In genomic region chr9:35054871-35055644, GRCh38 we compare ENCODE assay signal across 16 cellular contexts. TPM values are rescaled to one million over a fixed set of nuclear protein-coding genes. Genes with fewer than 3 reads are reported as not detected.
A peak's percentile ranks its signal among the peaks of the same experiment; 100 is the strongest.
DNase-seq lines count a peak whose midpoint lies in the region; ATAC-seq, FAIRE-seq and TF ChIP-seq lines count a peak whose summit lies in the region.
"Had no signal": no experiment of that assay in that cellular context is flagged by ENCODE, and none has a peak within 500 bp of the region (broad histone marks: within the 10 kb centered on the region; RNA-seq: fewer than 3 reads in every experiment).

No MANE protein-coding gene starts in this region.

- no peaks in the 10 kb centered on the region for H3K9me3 Mint-ChIP-seq in HFFc6

- no peak overlapping the region for H3K4me3 ChIP-seq in HepG2 (replicated peaks in 1 of 3; ENCODE audit: insufficient read depth in 1 of 3, low read depth in 2 of 3, low read length in 3 of 3)
- H3K4me3 ChIP-seq in right lobe of liver: no peak overlapping the region
- H3K4me3 ChIP-seq in H1 (ENCODE audit: extremely low read depth in 1 of 4, insufficient read depth in 2 of 4, low read depth in 3 of 4, low read length in 4 of 4): no peak overlapping the region
- H3K4me3 ChIP-seq: SJCRH30 had no signal

- no peaks in the 10 kb centered on the region for H3K79me1 ChIP-seq in H1 (ENCODE audit: low read depth, low read length)

- H3K27me3 Mint-ChIP-seq in HFFc6 (ENCODE audit: insufficient read depth): peaks cover 8% of the 10 kb centered on the region

- H3K27me3 ChIP-seq in HepG2 (ENCODE audit: control insufficient read depth in 1 of 2, insufficient read depth in 2 of 2, low read length in 2 of 2) (no peaks in the 10 kb centered on the region), right lobe of liver (no peaks in the 10 kb centered on the region), H1 (replicated peaks in 1 of 4; ENCODE audit: control insufficient read depth in 3 of 4, extremely low read depth in 1 of 4, insufficient read depth in 3 of 4, low read length in 3 of 4) (no peaks in the 10 kb centered on the region)
- H3K27me3 ChIP-seq: SJCRH30 had no signal

- TF ChIP-seq RAD21 in HepG2 (CRISPR knock-in tag; IDR thresholded peaks at IDR 0.05): no peak
- no peak for TF ChIP-seq RAD21 in H1 (IDR thresholded peaks at IDR 0.05 in 1 of 2, conservative IDR thresholded peaks at IDR 0.05 in 1 of 2; ENCODE audit: low read depth in 2 of 2, low read length in 2 of 2)

- H4K8ac ChIP-seq in H1 (ENCODE audit: extremely low read depth, insufficient read depth, low read length): no peak overlapping the region

- no peaks in the 10 kb centered on the region for H3K79me2 ChIP-seq in HepG2 (ENCODE audit: insufficient read depth, low read length)
- H3K79me2 ChIP-seq in H1 (ENCODE audit: control insufficient read depth in 1 of 2, insufficient read depth in 2 of 2, low read length in 2 of 2): no peaks in the 10 kb centered on the region

- H4K91ac ChIP-seq in H1 (replicated peaks; ENCODE audit: insufficient read length, low read length): no peak overlapping the region

- TF ChIP-seq POLR2A in HepG2 (IDR thresholded peaks at IDR 0.05; ENCODE audit: insufficient read depth in 1 of 2, low read depth in 2 of 2, low read length in 2 of 2) (peak in 1 of 2 experiments; percentile 28; a peak in 1 of 4 replicates), right lobe of liver (IDR thresholded peaks at IDR 0.05) (no peak), H1 (IDR thresholded peaks at IDR 0.05; ENCODE audit: control extremely low read depth in 1 of 2, low read depth in 2 of 2, low read length in 2 of 2) (peak; percentile 37 to 42; a peak in 2 of 3 replicates)

- POLR2A ChIA-PET in HepG2 (lab: Yijun Ruan, JAX) (no interaction called here), H1 (lab: Charles Lee; ENCODE audit: partially characterized antibody) (interaction anchor here (0.7 to 5.2 kb wide), 7 partner anchors 12 to 231 kb away, joined by 3 to 43 read pairs (median 4); partner anchors contain the start of genes FANCG and VCP)

- H3K14ac ChIP-seq in H1 (ENCODE audit: insufficient read length): no peak overlapping the region

- no peak overlapping the region for H3K4ac ChIP-seq in H1 (replicated peaks; ENCODE audit: insufficient read length, low read depth, low read length)

- H3K4me1 ChIP-seq in HepG2 (ENCODE audit: insufficient read depth, low read length): no peaks in the 10 kb centered on the region
- no peaks in the 10 kb centered on the region for H3K4me1 ChIP-seq in right lobe of liver
- H3K4me1 ChIP-seq in H1 (replicated peaks in 1 of 4; ENCODE audit: control insufficient read depth in 3 of 4, insufficient read depth in 4 of 4, low read length in 3 of 4): no peaks in the 10 kb centered on the region
- H3K4me1 ChIP-seq: SJCRH30 had no signal

- in situ Hi-C loops in HepG2 (cut with HindIII; ENCODE audit: extremely low pct_ligation_motif_present, low pct_unique_long_range_greater_than_20kb): no loop called here

- FAIRE-seq in HepG2 (lab: Jason Lieb, UNC) (no peak), H1 (lab: Jason Lieb, UNC) (no peak)

- DNase-seq in HepG2 (ENCODE audit: low spot score): no peak
- DNase-seq in right lobe of liver: no peak
- no peak for DNase-seq in HFFc6
- no peak for DNase-seq in H1 (ENCODE audit: low read depth in 1 of 2, low spot score in 2 of 2)
- no peak for DNase-seq in NCI-H2081 treated with DMSO at 0.1 percent for 48 hours (lab: John Stamatoyannopoulos, UW)
- DNase-seq in HUDEP-2 (lab: John Stamatoyannopoulos, UW; ENCODE audit: unreplicated experiment in 76 of 76): no peak
- DNase-seq in anterior cingulate cortex (lab: John Stamatoyannopoulos, UW): no peak
- DNase-seq: AML-193, DMS79 treated with DMSO at 0.1 percent for 48 hours, NCI-H1417 treated with DMSO at 0.1 percent for 48 hours, NCI-H187 treated with DMSO at 0.1 percent for 48 hours, NCI-H226, NCI-H526, PC-3, SJCRH30 had no signal

- H3K9ac ChIP-seq in HepG2 (ENCODE audit: insufficient read depth, low read depth, low read length) (no peak overlapping the region), H1 (replicated peaks in 1 of 4; ENCODE audit: extremely low read depth in 1 of 4, low read depth in 3 of 4, low read length in 3 of 4) (no peak overlapping the region)

- H3K4me3 Mint-ChIP-seq in HFFc6: no peak overlapping the region

- no TSS peak for BruUV-seq in HepG2 (replicated peaks; lab: Mats Ljungman, UMichigan)

- no peak overlapping the region for H2BK15ac ChIP-seq in H1 (ENCODE audit: low read length)

- H3K27ac ChIP-seq in HepG2 (ENCODE audit: extremely low read length, insufficient read depth, low read length) (no peak overlapping the region), right lobe of liver (no peak overlapping the region), H1 (ENCODE audit: low read depth, low read length) (no peak overlapping the region)
- H3K27ac ChIP-seq: C4-2B, SJCRH30 had no signal

- no peak overlapping the region for H3K18ac ChIP-seq in H1 (ENCODE audit: extremely low read depth, low read length)

- H2BK20ac ChIP-seq in H1 (ENCODE audit: low read length): no peak overlapping the region

- 98% methylated on average over 13 of the region's 14 CpGs for WGBS in HepG2 (ENCODE audit: low lambda C conversion rate)
- WGBS in right lobe of liver (ENCODE audit: insufficient coverage, low coverage, low lambda C conversion rate, missing lambda C conversion rate): 96% methylated on average over 7 of the region's 14 CpGs
- 91% methylated on average over 14 of the region's 14 CpGs; no CpG with 5 or more reads in 1 of the 2 experiments for WGBS in H1 (ENCODE audit: extremely low coverage in 1 of 2, insufficient coverage in 1 of 2, insufficient read length in 1 of 2, insufficient replicate concordance in 2 of 2, low coverage in 1 of 2, low lambda C conversion rate in 2 of 2, missing lambda C conversion rate in 1 of 2), 2 experiments

- H3K36me3 Mint-ChIP-seq in HFFc6 (ENCODE audit: low read depth): peaks cover 56% of the 10 kb centered on the region

- H3K4me1 Mint-ChIP-seq in HFFc6 (ENCODE audit: low read depth): peaks cover 7% of the 10 kb centered on the region

- ATAC-seq in HepG2: no peak
- ATAC-seq in right lobe of liver: no peak
- ATAC-seq: PC-3 had no signal

- no peak overlapping the region for H2BK5ac ChIP-seq in H1 (ENCODE audit: low read depth, low read length)

- peaks cover 4% of the 10 kb centered on the region for H4K20me1 ChIP-seq in HepG2 (ENCODE audit: insufficient read depth, low read length)
- peaks cover 5 to 13% of the 10 kb centered on the region in 2 experiments for H4K20me1 ChIP-seq in H1 (replicated peaks in 1 of 2; ENCODE audit: control insufficient read depth in 1 of 2, insufficient read depth in 2 of 2, low read length in 2 of 2)

- H2AFZ ChIP-seq in HepG2 (ENCODE audit: low read length): no peak overlapping the region
- H2AFZ ChIP-seq in H1 (ENCODE audit: low read length): no peak overlapping the region

- H2AK5ac ChIP-seq in H1 (ENCODE audit: low read depth, low read length): no peak overlapping the region

- TF ChIP-seq CTCF in HepG2 (CRISPR knock-in tag; IDR thresholded peaks at IDR 0.05) (no peak), right lobe of liver (IDR thresholded peaks at IDR 0.05) (no peak), HFFc6 (IDR thresholded peaks at IDR 0.05) (no peak), H1 (IDR thresholded peaks at IDR 0.05; ENCODE audit: control extremely low read depth in 1 of 3, insufficient read depth in 1 of 3, low read depth in 1 of 3, low read length in 3 of 3) (no peak)

- intact Hi-C loops in HepG2 (cut with micrococcal nuclease; ENCODE audit: unreplicated experiment): no loop called here
- intact Hi-C loops in right lobe of liver (cut with DNase I): no loop called here

- H3K4me2 ChIP-seq in HepG2 (ENCODE audit: low read depth, low read length) (no peak overlapping the region), H1 (ENCODE audit: insufficient read depth in 1 of 2, low read depth in 2 of 2, low read length in 2 of 2) (no peak overlapping the region)

- H3K27ac Mint-ChIP-seq in HFFc6: peak overlapping the region; percentile 20; the same call in 1 of the 2 replicates

- no peak overlapping the region for H3K23ac ChIP-seq in H1 (ENCODE audit: insufficient read length)

- H2BK12ac ChIP-seq in H1 (ENCODE audit: low read depth, low read length): no peak overlapping the region

- no peaks in the 10 kb centered on the region for H3K9me3 ChIP-seq in HepG2 (ENCODE audit: low read length)
- no peaks in the 10 kb centered on the region for H3K9me3 ChIP-seq in right lobe of liver
- no peaks in the 10 kb centered on the region for H3K9me3 ChIP-seq in H1 (ENCODE audit: insufficient read depth in 2 of 2, low read depth in 1 of 2, low read length in 1 of 2)
- H3K9me3 ChIP-seq: SJCRH30 had no signal

- H3K36me3 ChIP-seq in HepG2 (replicated peaks in 1 of 2; ENCODE audit: control insufficient read depth in 1 of 2, insufficient read depth in 2 of 2, low read length in 2 of 2): peaks cover 11 to 41% of the 10 kb centered on the region in 2 experiments
- peaks cover 8 to 84% (median 46%) of the 10 kb centered on the region in 4 donors for H3K36me3 ChIP-seq in right lobe of liver
- H3K36me3 ChIP-seq in H1 (ENCODE audit: control insufficient read depth in 2 of 4, insufficient read depth in 4 of 4, low read length in 3 of 4): peaks cover 36 to 54% (median 47%) of the 10 kb centered on the region in 4 experiments

- no peaks in the 10 kb centered on the region for H3K23me2 ChIP-seq in H1 (ENCODE audit: low read depth, low read length)

- no peak for TF ChIP-seq EP300 in HepG2 (IDR thresholded peaks at IDR 0.05; ENCODE audit: low read depth in 2 of 2, low read length in 2 of 2)
- no peak for TF ChIP-seq EP300 in HepG2 (CRISPR knock-in tag; IDR thresholded peaks at IDR 0.05; ENCODE audit: borderline replicate concordance)
- TF ChIP-seq EP300 in H1 (IDR thresholded peaks at IDR 0.05; ENCODE audit: borderline replicate concordance in 1 of 2, low read depth in 2 of 2, low read length in 2 of 2): no peak

- CTCF ChIA-PET in HepG2 (lab: Yijun Ruan, JAX; ENCODE audit: low intra/inter-chr PET ratio, low total read pairs): no interaction called here
- CTCF ChIA-PET in H1 (lab: Charles Lee; ENCODE audit: partially characterized antibody): interaction anchor here (1.1 to 2.1 kb wide), 5 partner anchors 11 to 295 kb away, joined by 3 to 6 read pairs (median 4); no protein-coding TSS in a partner anchor

- H2BK120ac ChIP-seq in H1 (replicated peaks; ENCODE audit: low read depth, low read length): no peak overlapping the region

- no peak overlapping the region for H4K5ac ChIP-seq in H1 (ENCODE audit: insufficient read length, low read depth, low read length)

- H3K56ac ChIP-seq in H1 (replicated peaks; ENCODE audit: insufficient read length, low read depth, low read length): no peak overlapping the region

RNA-seq across cellular contexts. Expression of gene VCP, which starts 17.4 kb away (rescaled TPM):
- 391 and 406 TPM in 2 replicates for total RNA-seq in HepG2 (2016; rRNA removed; fragmentation: Illumina TruSeq; extraction: Trizol)
- total RNA-seq in HepG2 (2016; cell fraction: cytosol; rRNA removed; fragmentation: Illumina TruSeq; extraction: Trizol; ENCODE audit: low read depth): 18.6 and 21.7 TPM in 2 replicates
- total RNA-seq in HepG2 (2016; cell fraction: insoluble cytoplasmic fraction; rRNA removed; fragmentation: Illumina TruSeq; extraction: Trizol): 376 and 380 TPM in 2 replicates
- total RNA-seq in HepG2 (2016; cell fraction: membrane; rRNA removed; fragmentation: Illumina TruSeq; extraction: Trizol): 43.0 and 49.6 TPM in 2 replicates
- total RNA-seq in HepG2 (2016; cell fraction: nucleus; rRNA removed; fragmentation: Illumina TruSeq; extraction: Trizol): 244 and 245 TPM in 2 replicates
- 143 and 166 TPM in 2 replicates for polyA plus RNA-seq in HepG2 (2011; rRNA removed)
- polyA plus RNA-seq in HepG2 (2011; cell fraction: cytosol; rRNA removed): 151 and 155 TPM in 2 replicates
- 129 and 137 TPM in 2 replicates for polyA plus RNA-seq in HepG2 (2011; cell fraction: nucleus; rRNA removed)
- polyA plus RNA-seq in HepG2 (2012): 146 and 152 TPM in 2 replicates
- polyA plus RNA-seq in HepG2 (2016; cell fraction: cytosol; fragmentation: Illumina TruSeq; extraction: Trizol; ENCODE audit: low read depth): 10.7 and 12.6 TPM in 2 replicates
- polyA plus RNA-seq in HepG2 (2016; cell fraction: insoluble cytoplasmic fraction; fragmentation: Illumina TruSeq; extraction: Trizol; ENCODE audit: low read depth): 291 and 344 TPM in 2 replicates
- polyA plus RNA-seq in HepG2 (2016; cell fraction: membrane; fragmentation: Illumina TruSeq; extraction: Trizol; ENCODE audit: low read depth): 15.8 and 22.5 TPM in 2 replicates
- 266 and 278 TPM in 2 replicates for polyA plus RNA-seq in HepG2 (2016; cell fraction: nucleus; fragmentation: Illumina TruSeq; extraction: Trizol; ENCODE audit: insufficient read depth, low read depth)
- 446 and 616 TPM in 2 replicates for polyA minus RNA-seq in HepG2 (2011; rRNA and poly(A)+ RNA removed; ENCODE audit: low replicate concordance)
- polyA minus RNA-seq in HepG2 (2011; cell fraction: cytosol; rRNA and poly(A)+ RNA removed): 189 and 210 TPM in 2 replicates
- polyA minus RNA-seq in HepG2 (2011; cell fraction: nucleus; rRNA and poly(A)+ RNA removed): 248 and 250 TPM in 2 replicates
- 100 to 1,000 TPM; 108 to 159 (median 138) TPM for total RNA-seq in right lobe of liver
- 100 to 1,000 TPM; 324 to 457 (median 374) TPM for total RNA-seq in HFFc6 (2021; fragmentation: NEBNext Ultra II Directional; extraction: Animal tissue kit (Norgen Biotek cat#: 25700))
- 375 and 379 TPM in 2 replicates for total RNA-seq in H1 (2021; fragmentation: NEBNext Ultra II Directional; extraction: Animal tissue kit (Norgen Biotek cat#: 25700))
- polyA plus RNA-seq in H1 (2011; rRNA removed): 159 and 173 TPM in 2 replicates
- 261 TPM for polyA plus RNA-seq in H1 (2011; cell fraction: cytosol; rRNA removed)
- 391 TPM for polyA plus RNA-seq in H1 (2011; cell fraction: nucleus; rRNA removed)
- polyA plus RNA-seq in H1 (2012, experiment 1 of 2): 349 to 413 TPM (median 400 TPM) in 4 replicates
- polyA plus RNA-seq in H1 (2012, experiment 2 of 2): 128 TPM
- polyA plus RNA-seq in H1 (2013, experiment 1 of 2): 137 TPM
- 123 TPM for polyA plus RNA-seq in H1 (2013, experiment 2 of 2)
- polyA minus RNA-seq in H1 (2011; rRNA and poly(A)+ RNA removed): 646 and 651 TPM in 2 replicates
- 279 TPM for polyA minus RNA-seq in H1 (2011; cell fraction: cytosol; rRNA and poly(A)+ RNA removed)
- polyA minus RNA-seq in H1 (2011; cell fraction: nucleus; rRNA and poly(A)+ RNA removed): 263 TPM

RNA-seq across cellular contexts. Expression of gene FANCG, which starts 24.7 kb away (rescaled TPM):
- total RNA-seq in HepG2 (2016; rRNA removed; fragmentation: Illumina TruSeq; extraction: Trizol): 43.3 and 45.1 TPM in 2 replicates
- 22.3 and 24.9 TPM in 2 replicates for total RNA-seq in HepG2 (2016; cell fraction: cytosol; rRNA removed; fragmentation: Illumina TruSeq; extraction: Trizol; ENCODE audit: low read depth)
- total RNA-seq in HepG2 (2016; cell fraction: insoluble cytoplasmic fraction; rRNA removed; fragmentation: Illumina TruSeq; extraction: Trizol): 38.9 and 46.7 TPM in 2 replicates
- 30.7 and 36.4 TPM in 2 replicates for total RNA-seq in HepG2 (2016; cell fraction: membrane; rRNA removed; fragmentation: Illumina TruSeq; extraction: Trizol)
- total RNA-seq in HepG2 (2016; cell fraction: nucleus; rRNA removed; fragmentation: Illumina TruSeq; extraction: Trizol): 49.6 and 53.6 TPM in 2 replicates
- polyA plus RNA-seq in HepG2 (2011; rRNA removed): 10.8 and 14.4 TPM in 2 replicates
- 4.4 and 6.9 TPM in 2 replicates for polyA plus RNA-seq in HepG2 (2011; cell fraction: cytosol; rRNA removed)
- polyA plus RNA-seq in HepG2 (2011; cell fraction: nucleus; rRNA removed): 51.4 and 75.5 TPM in 2 replicates
- polyA plus RNA-seq in HepG2 (2012): 7.3 and 17.1 TPM in 2 replicates
- polyA plus RNA-seq in HepG2 (2016; cell fraction: cytosol; fragmentation: Illumina TruSeq; extraction: Trizol; ENCODE audit: low read depth): 11.9 and 12.4 TPM in 2 replicates
- polyA plus RNA-seq in HepG2 (2016; cell fraction: insoluble cytoplasmic fraction; fragmentation: Illumina TruSeq; extraction: Trizol; ENCODE audit: low read depth): 28.3 and 28.9 TPM in 2 replicates
- polyA plus RNA-seq in HepG2 (2016; cell fraction: membrane; fragmentation: Illumina TruSeq; extraction: Trizol; ENCODE audit: low read depth): 21.2 and 24.3 TPM in 2 replicates
- 96.3 and 105 TPM in 2 replicates for polyA plus RNA-seq in HepG2 (2016; cell fraction: nucleus; fragmentation: Illumina TruSeq; extraction: Trizol; ENCODE audit: insufficient read depth, low read depth)
- polyA minus RNA-seq in HepG2 (2011; rRNA and poly(A)+ RNA removed; ENCODE audit: low replicate concordance): 22.2 and 87.0 TPM in 2 replicates
- 4.6 and 5.9 TPM in 2 replicates for polyA minus RNA-seq in HepG2 (2011; cell fraction: cytosol; rRNA and poly(A)+ RNA removed)
- 32.1 and 37.9 TPM in 2 replicates for polyA minus RNA-seq in HepG2 (2011; cell fraction: nucleus; rRNA and poly(A)+ RNA removed)
- total RNA-seq in right lobe of liver: 1 to 10 TPM; 2.9 to 7.1 (median 4.2) TPM
- total RNA-seq in HFFc6 (2021; fragmentation: NEBNext Ultra II Directional; extraction: Animal tissue kit (Norgen Biotek cat#: 25700)): 10 to 100 TPM; 17.8 to 30.0 (median 28.3) TPM
- 86.7 and 87.1 TPM in 2 replicates for total RNA-seq in H1 (2021; fragmentation: NEBNext Ultra II Directional; extraction: Animal tissue kit (Norgen Biotek cat#: 25700))
- 66.6 and 75.2 TPM in 2 replicates for polyA plus RNA-seq in H1 (2011; rRNA removed)
- polyA plus RNA-seq in H1 (2011; cell fraction: cytosol; rRNA removed): 66.4 TPM
- polyA plus RNA-seq in H1 (2011; cell fraction: nucleus; rRNA removed): 205 TPM
- 85.8 to 103 TPM (median 96.9 TPM) in 4 replicates for polyA plus RNA-seq in H1 (2012, experiment 1 of 2)
- 153 TPM for polyA plus RNA-seq in H1 (2012, experiment 2 of 2)
- polyA plus RNA-seq in H1 (2013, experiment 1 of 2): 60.4 TPM
- polyA plus RNA-seq in H1 (2013, experiment 2 of 2): 58.8 TPM
- 58.4 and 62.8 TPM in 2 replicates for polyA minus RNA-seq in H1 (2011; rRNA and poly(A)+ RNA removed)
- polyA minus RNA-seq in H1 (2011; cell fraction: cytosol; rRNA and poly(A)+ RNA removed): 41.1 TPM
- 83.4 TPM for polyA minus RNA-seq in H1 (2011; cell fraction: nucleus; rRNA and poly(A)+ RNA removed)

RNA-seq across cellular contexts. Expression of gene PIGO, which starts 41.3 kb away (rescaled TPM):
- total RNA-seq in HepG2 (2016; rRNA removed; fragmentation: Illumina TruSeq; extraction: Trizol) (6.6 and 20.5 TPM in 2 replicates), right lobe of liver (10 to 100 TPM; 11.5 to 18.0 (median 15.6) TPM)
- total RNA-seq in HepG2 (2016; cell fraction: cytosol; rRNA removed; fragmentation: Illumina TruSeq; extraction: Trizol; ENCODE audit: low read depth): 1.7 and 3.4 TPM in 2 replicates
- 6.2 and 20.0 TPM in 2 replicates for total RNA-seq in HepG2 (2016; cell fraction: insoluble cytoplasmic fraction; rRNA removed; fragmentation: Illumina TruSeq; extraction: Trizol)
- total RNA-seq in HepG2 (2016; cell fraction: membrane; rRNA removed; fragmentation: Illumina TruSeq; extraction: Trizol): 3.2 and 3.6 TPM in 2 replicates
- total RNA-seq in HepG2 (2016; cell fraction: nucleus; rRNA removed; fragmentation: Illumina TruSeq; extraction: Trizol): 18.5 and 23.4 TPM in 2 replicates
- polyA plus RNA-seq in HepG2 (2011; rRNA removed) (24.4 and 26.2 TPM in 2 replicates), H1 (2011; rRNA removed) (31.3 and 41.0 TPM in 2 replicates)
- 18.2 and 19.4 TPM in 2 replicates for polyA plus RNA-seq in HepG2 (2011; cell fraction: cytosol; rRNA removed)
- polyA plus RNA-seq in HepG2 (2011; cell fraction: nucleus; rRNA removed): 36.6 and 39.8 TPM in 2 replicates
- polyA plus RNA-seq in HepG2 (2012): 11.1 and 13.7 TPM in 2 replicates
- 1.4 TPM in 2 replicates for polyA plus RNA-seq in HepG2 (2016; cell fraction: cytosol; fragmentation: Illumina TruSeq; extraction: Trizol; ENCODE audit: low read depth)
- 5.1 and 7.0 TPM in 2 replicates for polyA plus RNA-seq in HepG2 (2016; cell fraction: insoluble cytoplasmic fraction; fragmentation: Illumina TruSeq; extraction: Trizol; ENCODE audit: low read depth)
- polyA plus RNA-seq in HepG2 (2016; cell fraction: membrane; fragmentation: Illumina TruSeq; extraction: Trizol; ENCODE audit: low read depth): 2.4 and 2.7 TPM in 2 replicates
- polyA plus RNA-seq in HepG2 (2016; cell fraction: nucleus; fragmentation: Illumina TruSeq; extraction: Trizol; ENCODE audit: insufficient read depth, low read depth): 29.3 and 36.5 TPM in 2 replicates
- 54.7 and 59.3 TPM in 2 replicates for polyA minus RNA-seq in HepG2 (2011; rRNA and poly(A)+ RNA removed; ENCODE audit: low replicate concordance)
- 15.4 and 19.4 TPM in 2 replicates for polyA minus RNA-seq in HepG2 (2011; cell fraction: cytosol; rRNA and poly(A)+ RNA removed)
- polyA minus RNA-seq in HepG2 (2011; cell fraction: nucleus; rRNA and poly(A)+ RNA removed): 20.1 and 20.3 TPM in 2 replicates
- total RNA-seq in HFFc6 (2021; fragmentation: NEBNext Ultra II Directional; extraction: Animal tissue kit (Norgen Biotek cat#: 25700)): 10 to 100 TPM; 23.0 to 30.3 (median 28.3) TPM
- total RNA-seq in H1 (2021; fragmentation: NEBNext Ultra II Directional; extraction: Animal tissue kit (Norgen Biotek cat#: 25700)): 20.3 and 20.5 TPM in 2 replicates
- polyA plus RNA-seq in H1 (2011; cell fraction: cytosol; rRNA removed): 29.0 TPM
- 77.5 TPM for polyA plus RNA-seq in H1 (2011; cell fraction: nucleus; rRNA removed)
- 19.6 to 25.6 TPM (median 23.1 TPM) in 4 replicates for polyA plus RNA-seq in H1 (2012, experiment 1 of 2)
- polyA plus RNA-seq in H1 (2012, experiment 2 of 2): 19.9 TPM
- polyA plus RNA-seq in H1 (2013, experiment 1 of 2): 26.4 TPM
- 24.1 TPM for polyA plus RNA-seq in H1 (2013, experiment 2 of 2)
- polyA minus RNA-seq in H1 (2011; rRNA and poly(A)+ RNA removed): 35.5 and 41.3 TPM in 2 replicates
- polyA minus RNA-seq in H1 (2011; cell fraction: cytosol; rRNA and poly(A)+ RNA removed): 11.7 TPM
- polyA minus RNA-seq in H1 (2011; cell fraction: nucleus; rRNA and poly(A)+ RNA removed): 34.7 TPM

RNA-seq across cellular contexts. Expression of gene STOML2, which starts 47.9 kb away (rescaled TPM):
- total RNA-seq in HepG2 (2016; rRNA removed; fragmentation: Illumina TruSeq; extraction: Trizol): 250 and 305 TPM in 2 replicates
- 682 and 717 TPM in 2 replicates for total RNA-seq in HepG2 (2016; cell fraction: cytosol; rRNA removed; fragmentation: Illumina TruSeq; extraction: Trizol; ENCODE audit: low read depth)
- 259 and 314 TPM in 2 replicates for total RNA-seq in HepG2 (2016; cell fraction: insoluble cytoplasmic fraction; rRNA removed; fragmentation: Illumina TruSeq; extraction: Trizol)
- total RNA-seq in HepG2 (2016; cell fraction: membrane; rRNA removed; fragmentation: Illumina TruSeq; extraction: Trizol): 635 and 649 TPM in 2 replicates
- total RNA-seq in HepG2 (2016; cell fraction: nucleus; rRNA removed; fragmentation: Illumina TruSeq; extraction: Trizol): 99.4 and 103 TPM in 2 replicates
- polyA plus RNA-seq in HepG2 (2011; rRNA removed): 243 and 245 TPM in 2 replicates
- 206 and 268 TPM in 2 replicates for polyA plus RNA-seq in HepG2 (2011; cell fraction: cytosol; rRNA removed)
- polyA plus RNA-seq in HepG2 (2011; cell fraction: nucleus; rRNA removed): 223 and 235 TPM in 2 replicates
- 137 and 155 TPM in 2 replicates for polyA plus RNA-seq in HepG2 (2012)
- 796 and 800 TPM in 2 replicates for polyA plus RNA-seq in HepG2 (2016; cell fraction: cytosol; fragmentation: Illumina TruSeq; extraction: Trizol; ENCODE audit: low read depth)
- 284 and 314 TPM in 2 replicates for polyA plus RNA-seq in HepG2 (2016; cell fraction: insoluble cytoplasmic fraction; fragmentation: Illumina TruSeq; extraction: Trizol; ENCODE audit: low read depth)
- 557 and 563 TPM in 2 replicates for polyA plus RNA-seq in HepG2 (2016; cell fraction: membrane; fragmentation: Illumina TruSeq; extraction: Trizol; ENCODE audit: low read depth)
- 177 and 181 TPM in 2 replicates for polyA plus RNA-seq in HepG2 (2016; cell fraction: nucleus; fragmentation: Illumina TruSeq; extraction: Trizol; ENCODE audit: insufficient read depth, low read depth)
- polyA minus RNA-seq in HepG2 (2011; rRNA and poly(A)+ RNA removed; ENCODE audit: low replicate concordance): 125 and 128 TPM in 2 replicates
- 41.4 and 52.8 TPM in 2 replicates for polyA minus RNA-seq in HepG2 (2011; cell fraction: cytosol; rRNA and poly(A)+ RNA removed)
- 27.2 and 45.5 TPM in 2 replicates for polyA minus RNA-seq in HepG2 (2011; cell fraction: nucleus; rRNA and poly(A)+ RNA removed)
- total RNA-seq in right lobe of liver: 100 to 1,000 TPM in 1 of 6 experiments, 10 to 100 TPM in 5; 59.8 to 102 (median 69.3) TPM
- 100 to 1,000 TPM; 118 to 139 (median 123) TPM for total RNA-seq in HFFc6 (2021; fragmentation: NEBNext Ultra II Directional; extraction: Animal tissue kit (Norgen Biotek cat#: 25700))
- total RNA-seq in H1 (2021; fragmentation: NEBNext Ultra II Directional; extraction: Animal tissue kit (Norgen Biotek cat#: 25700)): 203 and 208 TPM in 2 replicates
- polyA plus RNA-seq in H1 (2011; rRNA removed): 256 and 269 TPM in 2 replicates
- 254 TPM for polyA plus RNA-seq in H1 (2011; cell fraction: cytosol; rRNA removed)
- polyA plus RNA-seq in H1 (2011; cell fraction: nucleus; rRNA removed): 316 TPM
- 188 to 219 TPM (median 214 TPM) in 4 replicates for polyA plus RNA-seq in H1 (2012, experiment 1 of 2)
- 232 TPM for polyA plus RNA-seq in H1 (2012, experiment 2 of 2)
- 147 TPM for polyA plus RNA-seq in H1 (2013, experiment 1 of 2)
- 151 TPM for polyA plus RNA-seq in H1 (2013, experiment 2 of 2)
- 168 and 177 TPM in 2 replicates for polyA minus RNA-seq in H1 (2011; rRNA and poly(A)+ RNA removed)
- polyA minus RNA-seq in H1 (2011; cell fraction: cytosol; rRNA and poly(A)+ RNA removed): 55.6 TPM
- 74.0 TPM for polyA minus RNA-seq in H1 (2011; cell fraction: nucleus; rRNA and poly(A)+ RNA removed)

Comparison
In these comparisons a context has a peak if more than half of its experiments do, and no peak if none do; other contexts are left out.
1. Of the 41 proteins assayed by ChIP-seq in both HepG2 and H1: peak only in HepG2: POLR2AphosphoS5; only in H1: USF2; in both: none; in neither: 38; mixed calls (peak in some experiments, not most) for 1.